In the genomic region with DNA sequence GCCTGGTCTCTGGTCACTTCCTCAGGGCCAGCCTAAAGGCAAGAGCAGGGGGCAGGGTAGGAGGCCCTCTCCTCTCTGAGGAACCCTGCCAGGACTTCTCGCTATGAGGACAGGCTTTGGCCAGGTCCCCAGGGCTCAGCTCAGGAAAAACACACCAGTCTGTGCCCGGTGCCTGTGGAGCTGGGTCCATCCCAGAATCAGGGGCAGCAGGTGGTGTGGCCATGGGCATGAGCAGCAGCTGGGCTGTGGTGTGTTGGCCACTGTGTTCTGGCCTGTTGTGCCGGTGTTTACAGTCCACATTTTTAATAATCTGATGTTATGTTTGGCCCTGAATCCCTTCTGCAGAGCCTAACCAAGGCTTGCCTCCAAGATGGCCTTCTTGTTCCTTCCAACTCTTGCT, we compare ENCODE assay signal across 12 cellular contexts.
"Had no signal": no experiment of that assay in that cellular context is flagged by ENCODE, and none has a peak within 500 bp of the region (broad histone marks: within the 10 kb centered on the region; RNA-seq: fewer than 3 reads in every experiment).

No MANE protein-coding gene starts in this region.

- H3K9me3 Mint-ChIP-seq: activated naive CD4-positive, alpha-beta T cell treated with anti-CD3 and anti-CD28 coated beads for 36 hours; activated naive CD8-positive, alpha-beta T cell treated with anti-CD3 and anti-CD28 coated beads, Interleukin-2, amount 50 U/mL, for 24 hours; activated T-helper 17 cell treated with anti-CD3 and anti-CD28 coated beads, Interleukin-2, amount 50 U/mL, for 72 hours; nephron progenitor cell; stimulated activated naive CD8-positive, alpha-beta T cell treated with anti-CD3 and anti-CD28 coated beads, Interleukin-15, amount 100 ng/mL, for 72 hours had no signal

- DNase-seq: activated CD4-positive, CD25-positive, alpha-beta regulatory T cell treated with anti-CD3 and anti-CD28 coated beads, Interleukin-2, amount 50 U/mL, for 72 hours; activated naive CD4-positive, alpha-beta T cell treated with anti-CD3 and anti-CD28 coated beads for 36 hours; activated naive CD8-positive, alpha-beta T cell treated with anti-CD3 and anti-CD28 coated beads, Interleukin-2, amount 50 U/mL, for 24 hours; erythroblast; hypothalamus; nephron progenitor cell; pancreas; SK-N-SH; stimulated activated naive CD8-positive, alpha-beta T cell treated with anti-CD3 and anti-CD28 coated beads, Interleukin-15, amount 100 ng/mL, for 72 hours; T-helper 1 cell had no signal

- H3K4me1 Mint-ChIP-seq: activated naive CD8-positive, alpha-beta T cell treated with anti-CD3 and anti-CD28 coated beads, Interleukin-2, amount 50 U/mL, for 24 hours; activated T-helper 17 cell treated with anti-CD3 and anti-CD28 coated beads, Interleukin-2, amount 50 U/mL, for 72 hours; stimulated activated naive CD8-positive, alpha-beta T cell treated with anti-CD3 and anti-CD28 coated beads, Interleukin-15, amount 100 ng/mL, for 72 hours had no signal

- H3K36me3 ChIP-seq: pancreas had no signal

- H3K27ac Mint-ChIP-seq: activated naive CD4-positive, alpha-beta T cell treated with anti-CD3 and anti-CD28 coated beads for 36 hours; activated naive CD8-positive, alpha-beta T cell treated with anti-CD3 and anti-CD28 coated beads, Interleukin-2, amount 50 U/mL, for 24 hours; activated T-helper 17 cell treated with anti-CD3 and anti-CD28 coated beads, Interleukin-2, amount 50 U/mL, for 72 hours; nephron progenitor cell; stimulated activated naive CD8-positive, alpha-beta T cell treated with anti-CD3 and anti-CD28 coated beads, Interleukin-15, amount 100 ng/mL, for 72 hours had no signal

- H3K4me3 Mint-ChIP-seq: activated naive CD4-positive, alpha-beta T cell treated with anti-CD3 and anti-CD28 coated beads for 36 hours; activated naive CD8-positive, alpha-beta T cell treated with anti-CD3 and anti-CD28 coated beads, Interleukin-2, amount 50 U/mL, for 24 hours; activated T-helper 17 cell treated with anti-CD3 and anti-CD28 coated beads, Interleukin-2, amount 50 U/mL, for 72 hours; nephron progenitor cell; stimulated activated naive CD8-positive, alpha-beta T cell treated with anti-CD3 and anti-CD28 coated beads, Interleukin-15, amount 100 ng/mL, for 72 hours had no signal

- H3K27ac ChIP-seq: pancreas had no signal

- H3K27me3 Mint-ChIP-seq: stimulated activated naive CD8-positive, alpha-beta T cell treated with anti-CD3 and anti-CD28 coated beads, Interleukin-15, amount 100 ng/mL, for 72 hours had no signal

- H3K4me3 ChIP-seq: pancreas, smooth muscle cell had no signal

- H3K9me3 ChIP-seq: pancreas, SK-N-SH had no signal

- H3K4me1 ChIP-seq: pancreas had no signal

- H3K9me2 ChIP-seq: SK-N-SH had no signal

- ATAC-seq: activated naive CD8-positive, alpha-beta T cell treated with anti-CD3 and anti-CD28 coated beads, Interleukin-2, amount 50 U/mL, for 24 hours; activated T-helper 17 cell treated with anti-CD3 and anti-CD28 coated beads, Interleukin-2, amount 50 U/mL, for 72 hours; pancreas; stimulated activated naive CD8-positive, alpha-beta T cell treated with anti-CD3 and anti-CD28 coated beads, Interleukin-15, amount 100 ng/mL, for 72 hours had no signal

- H3K27me3 ChIP-seq: pancreas had no signal

- H3K4me2 ChIP-seq: SK-N-SH, smooth muscle cell had no signal
